In genomic region chr5:108884736-108885135, GRCh38 we compare ENCODE assay signal across 14 cellular contexts.
DNase-seq lines count a peak whose midpoint lies in the region; ATAC-seq and TF ChIP-seq lines count a peak whose summit lies in the region.
"Had no signal": no experiment of that assay in that cellular context is flagged by ENCODE, and none has a peak within 500 bp of the region (broad histone marks: within the 10 kb centered on the region; RNA-seq: fewer than 3 reads in every experiment).

No MANE protein-coding gene starts in this region.

- H3K9me3 ChIP-seq in right atrium auricular region: no peaks in the 10 kb centered on the region
- no peaks in the 10 kb centered on the region for H3K9me3 ChIP-seq in endocrine pancreas (ENCODE audit: control insufficient read depth, low read length)
- no peaks in the 10 kb centered on the region for H3K9me3 ChIP-seq in aorta (ENCODE audit: control insufficient read depth, low read length)
- H3K9me3 ChIP-seq: A549, upper lobe of right lung had no signal

- 36 to 45% methylated on average over 4 of the region's 4 CpGs for WGBS in aorta, 2 donors

- H3K36me3 ChIP-seq in right atrium auricular region: peaks cover 10% of the 10 kb centered on the region
- H3K36me3 ChIP-seq in endocrine pancreas (ENCODE audit: control insufficient read depth, insufficient read depth, low read length): no peaks in the 10 kb centered on the region
- no peaks in the 10 kb centered on the region for H3K36me3 ChIP-seq in aorta (ENCODE audit: control insufficient read depth in 1 of 2, insufficient read depth in 2 of 2, low read length in 1 of 2)
- H3K36me3 ChIP-seq: cardiac muscle cell had no signal

- H3K27me3 ChIP-seq in right atrium auricular region (no peaks in the 10 kb centered on the region), endocrine pancreas (ENCODE audit: control insufficient read depth, insufficient read depth, low read length) (no peaks in the 10 kb centered on the region), aorta (ENCODE audit: control insufficient read depth in 1 of 2, insufficient read depth in 2 of 2, low read length in 1 of 2) (no peaks in the 10 kb centered on the region)
- H3K27me3 ChIP-seq: cardiac muscle cell, upper lobe of right lung had no signal

- no peak overlapping the region for H3K9ac ChIP-seq in endocrine pancreas (ENCODE audit: control insufficient read depth, insufficient read depth, low read length)

- DNase-seq in Right ventricle myocardium superior (no peak), right atrium auricular region (ENCODE audit: low spot score) (no peak), left kidney (ENCODE audit: low read depth, low spot score) (peak; percentile 21), aorta (no peak), T-helper 2 cell (no peak)
- DNase-seq: activated CD4-positive, alpha-beta T cell treated with anti-CD3 and anti-CD28 coated beads, Interleukin-2, amount 10 ng/mL, durations not matched to agents 7 days and 5 days; Kasumi-1; upper lobe of right lung had no signal

- H3K4me3 ChIP-seq in right atrium auricular region: no peak overlapping the region
- H3K4me3 ChIP-seq in endocrine pancreas (ENCODE audit: control insufficient read depth, insufficient read depth, low read length): peak overlapping the region; percentile 29
- H3K4me3 ChIP-seq in aorta (ENCODE audit: low read length in 2 of 2): no peak overlapping the region
- H3K4me3 ChIP-seq: A549, cardiac muscle cell, upper lobe of right lung had no signal

- H3K4me1 ChIP-seq in right atrium auricular region: peaks cover 0 to 7% of the 10 kb centered on the region in 2 donors
- H3K4me1 ChIP-seq in endocrine pancreas (ENCODE audit: control insufficient read depth, insufficient read depth, low read length): peaks cover 9% of the 10 kb centered on the region
- H3K4me1 ChIP-seq in aorta (ENCODE audit: control insufficient read depth in 1 of 2, insufficient read depth in 2 of 2, low read length in 2 of 2): no peaks in the 10 kb centered on the region
- H3K4me1 ChIP-seq: A549, upper lobe of right lung had no signal

- no peak for TF ChIP-seq CTCF in right atrium auricular region (IDR thresholded peaks at IDR 0.05)

- H3K27ac ChIP-seq in right atrium auricular region: peak overlapping the region in 1 of 2 donors; percentile 9
- no peak overlapping the region for H3K27ac ChIP-seq in aorta (ENCODE audit: low read depth in 1 of 2, low read length in 2 of 2)
- H3K27ac ChIP-seq: A549, cardiac muscle cell, upper lobe of right lung had no signal

- intact Hi-C loops in Right ventricle myocardium superior (cut with DNase I): no loop called here
- intact Hi-C loops in aorta (cut with DNase I): no loop called here

- ATAC-seq in Right ventricle myocardium superior (ENCODE audit: poor library complexity) (peak; percentile 56), aorta (ENCODE audit: low FRiP score) (peak; percentile 54), HG03520 (IDR thresholded peaks at IDR 0.05; ENCODE audit: unreplicated experiment) (no peak), HG02678 (IDR thresholded peaks at IDR 0.05; ENCODE audit: unreplicated experiment) (no peak)
- ATAC-seq: A549, esophagus mucosa, upper lobe of right lung had no signal

Comparison
In these comparisons a context has a peak if more than half of its experiments do, and no peak if none do; other contexts are left out.
1. ATAC-seq: peak in Right ventricle myocardium superior (single experiment) and aorta (single experiment); none in HG03520 (single experiment) and HG02678 (single experiment).